ENCODE assay signal across 26 cellular contexts in the genomic region with DNA sequence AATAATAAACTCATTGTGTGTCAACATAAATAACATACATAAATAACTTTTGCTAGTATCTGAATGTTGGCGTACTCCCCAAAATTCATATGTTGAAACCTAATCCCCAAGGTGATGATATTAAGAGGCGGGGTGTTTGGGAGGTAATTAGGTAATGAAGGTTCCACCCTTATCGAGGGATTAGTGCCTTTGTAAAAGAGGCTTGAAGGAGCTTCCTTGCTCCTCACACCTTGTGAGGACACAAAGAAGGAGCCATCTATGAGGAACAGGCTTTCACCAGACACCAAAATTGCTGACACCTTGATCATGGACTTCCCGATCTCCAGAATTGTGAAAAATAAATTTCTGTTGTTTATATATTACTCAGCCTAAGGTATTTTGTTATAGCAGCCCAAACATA. TPM values are rescaled to one million over a fixed set of nuclear protein-coding genes. Genes with fewer than 3 reads are reported as not detected.
"Had no signal": no experiment of that assay in that cellular context is flagged by ENCODE, and none has a peak within 500 bp of the region (broad histone marks: within the 10 kb centered on the region; RNA-seq: fewer than 3 reads in every experiment).

No MANE protein-coding gene starts in this region.

- H3K4me3 Mint-ChIP-seq: IgD-negative memory B cell, T-cell had no signal

- H3K27ac ChIP-seq: HL-60, RWPE1 had no signal

- H3K4me3 ChIP-seq: MG63 had no signal

- H3K9ac ChIP-seq: SK-N-SH had no signal

- DNase-seq: KBM-7, MG63, NCI-H1092, NCI-H1105 treated with DMSO at 0.1 percent for 48 hours, NCI-H1417 treated with DMSO at 0.1 percent for 48 hours, NCI-H187, NCI-H2029, NCI-H2081 treated with DMSO at 0.1 percent for 48 hours, NCI-H2171, NCI-H226, NCI-H446, NCI-H510A, NCI-H524 treated with DMSO at 0.1 percent for 48 hours, NCI-H69, NCI-H774, PC-3, SHP77, SK-N-SH, SW 1271, T-cell had no signal

- H3K27ac Mint-ChIP-seq: IgD-negative memory B cell, T-cell had no signal

- H3K36me3 Mint-ChIP-seq: IgD-negative memory B cell, T-cell had no signal

- H3K4me2 ChIP-seq: SK-N-SH had no signal

- H3K36me3 ChIP-seq: MG63 had no signal

- ATAC-seq: Panc1, PC-3, T-cell had no signal

- H3K9me3 Mint-ChIP-seq: IgD-negative memory B cell, T-cell had no signal

- H3K9me3 ChIP-seq: MG63, SK-N-SH had no signal

- H3K27me3 ChIP-seq: MG63 had no signal

- H3K27me3 Mint-ChIP-seq: IgD-negative memory B cell, T-cell had no signal

RNA-seq across cellular contexts. Expression of gene CXCR5, which starts 33.9 kb away (rescaled TPM):
- total RNA-seq: LHCN-M2, PC-3, SK-MEL-5 had no signal
